In genomic region chr9:127937383-127938297, GRCh38 we compare ENCODE assay signal across 8 cellular contexts.
A peak's percentile ranks its signal among the peaks of the same experiment; 100 is the strongest.
DNase-seq lines count a peak whose midpoint lies in the region; ATAC-seq and TF ChIP-seq lines count a peak whose summit lies in the region.

A gene with protein sequence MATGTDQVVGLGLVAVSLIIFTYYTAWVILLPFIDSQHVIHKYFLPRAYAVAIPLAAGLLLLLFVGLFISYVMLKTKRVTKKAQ (minus strand): TSS chr9:127937854. CDS start chr9:127937820, 34 bp downstream.

- no peaks in the 10 kb centered on the region for H3K9me3 ChIP-seq in OCI-LY1 (ENCODE audit: low read length)

- no peaks in the 10 kb centered on the region for H3K79me2 ChIP-seq in OCI-LY1 (ENCODE audit: insufficient read depth, low read length)

- peaks cover 53% of the 10 kb centered on the region for H3K36me3 ChIP-seq in OCI-LY1 (ENCODE audit: insufficient read depth, low read length)

- no peaks in the 10 kb centered on the region for H4K20me1 ChIP-seq in OCI-LY1 (ENCODE audit: insufficient read depth, low read length)

- peaks cover 27% of the 10 kb centered on the region for H3K4me1 ChIP-seq in OCI-LY1 (ENCODE audit: insufficient read depth, low read length, severe bottlenecking)

- ATAC-seq in GM19463 (IDR thresholded peaks at IDR 0.05; ENCODE audit: unreplicated experiment) = peak; percentile 94

- peak within 1 kb of the TSS; percentile 75 for H3K4me3 ChIP-seq in OCI-LY1 (ENCODE audit: low read depth, low read length, poor library complexity, severe bottlenecking)
- H3K4me3 ChIP-seq in epithelial cell of esophagus (ENCODE audit: low read length) = peak within 1 kb of the TSS; percentile 86

- peak within 1 kb of the TSS; percentile 77 for H3K4me2 ChIP-seq in OCI-LY1 (ENCODE audit: low read length)

- DNase-seq in CMK (ENCODE audit: low read depth) (peak; percentile 87), HPDE6-E6E7 (ENCODE audit: extremely low spot score) (peak; percentile 83), epithelial cell of esophagus (ENCODE audit: low read depth) (peak; percentile 84), middle frontal gyrus (ENCODE audit: extremely low spot score, low spot score) (peak; percentile 79)
- peak; percentile 92 for DNase-seq in activated CD8-positive, alpha-beta memory T cell treated with anti-CD3 and anti-CD28 coated beads, Interleukin-2, amount 50 U/mL, for 48 hours
- DNase-seq in stimulated activated CD8-positive, alpha-beta memory T cell treated with anti-CD3 and anti-CD28 coated beads, Interleukin-15, amount 100 ng/mL, for 48 hours (ENCODE audit: low read depth in 2 of 2) = peak; percentile 82 to 83

- H3K9me2 ChIP-seq in OCI-LY1 (ENCODE audit: low read depth, low read length) = no peaks in the 10 kb centered on the region

- no peaks in the 10 kb centered on the region for H3K27me3 ChIP-seq in OCI-LY1 (ENCODE audit: insufficient read depth, low read length)

- H3K27ac ChIP-seq in OCI-LY1 (ENCODE audit: low read depth, low read length, poor library complexity, severe bottlenecking) = peak within 1 kb of the TSS; percentile 69

- TF ChIP-seq CTCF in OCI-LY1 (IDR thresholded peaks at IDR 0.05; ENCODE audit: low read length) = no peak
- no peak for TF ChIP-seq CTCF in epithelial cell of esophagus (IDR thresholded peaks at IDR 0.05; ENCODE audit: insufficient read depth, low read depth, low read length, missing control alignments)

- no peak within 1 kb of the TSS for H2AFZ ChIP-seq in OCI-LY1 (ENCODE audit: low read length)

- no peaks in the 10 kb centered on the region for H3F3A ChIP-seq in OCI-LY1 (ENCODE audit: insufficient read depth, low read length)

- H3K9ac ChIP-seq in OCI-LY1 (ENCODE audit: low read length) = peak within 1 kb of the TSS; percentile 78

Comparison
In these comparisons a context has a peak if more than half of its experiments do, and no peak if none do; other contexts are left out.
1. Peak in every context shown above with its lines: DNase-seq, ATAC-seq, H3K4me3 ChIP-seq and H3K27ac ChIP-seq.